Comparison of ENCODE assay signal across 20 cellular contexts in genomic region chr12:50778663-50779590, GRCh38. TPM values are rescaled to one million over a fixed set of nuclear protein-coding genes. Genes with fewer than 3 reads are reported as not detected.
DNase-seq lines count a peak whose midpoint lies in the region; ATAC-seq lines count a peak whose summit lies in the region.
"Had no signal": no experiment of that assay in that cellular context is flagged by ENCODE, and none has a peak within 500 bp of the region (broad histone marks: within the 10 kb centered on the region; RNA-seq: fewer than 3 reads in every experiment).

No MANE protein-coding gene starts in this region.

- H3K27me3 Mint-ChIP-seq in activated naive CD4-positive, alpha-beta T cell treated with anti-CD3 and anti-CD28 coated beads, Interleukin-2, amount 50 U/mL, for 24 hours, result no peaks in the 10 kb centered on the region
- H3K27me3 Mint-ChIP-seq in T-helper 17 cell, result no peaks in the 10 kb centered on the region
- H3K27me3 Mint-ChIP-seq: B cell; CD4-positive, CD25-positive, alpha-beta regulatory T cell had no signal

- no peak for ATAC-seq in T-helper 17 cell
- ATAC-seq in left colon, result peak; percentile 92
- ATAC-seq in stimulated activated effector memory CD8-positive, alpha-beta T cell treated with anti-CD3 and anti-CD28 coated beads, Interleukin-12 subunit alpha, Interleukin-12 subunit beta, amount 100 ng/mL, for 72 hours, result no peak
- no peak for ATAC-seq in GM19455 (IDR thresholded peaks at IDR 0.05; ENCODE audit: unreplicated experiment)

- intact Hi-C loops in left colon (cut with DNase I, micrococcal nuclease), result no loop called here

- DNase-seq in activated naive CD4-positive, alpha-beta T cell (lab: John Stamatoyannopoulos, UW), result no peak
- no peak for DNase-seq in T-helper 17 cell
- DNase-seq in left colon, result peak in 1 of 2 donors; percentile 20
- no peak for DNase-seq in stimulated activated effector memory CD8-positive, alpha-beta T cell treated with anti-CD3 and anti-CD28 coated beads, Interleukin-12 subunit alpha, Interleukin-12 subunit beta, amount 100 ng/mL, for 72 hours (ENCODE audit: low spot score in 2 of 2)
- no peak for DNase-seq in activated CD4-positive, alpha-beta T cell treated with anti-CD3 and anti-CD28 coated beads for 4 hours
- no peak for DNase-seq in iPS-NIHi7 (ENCODE audit: extremely low spot score)
- DNase-seq: 8988T; CD4-positive, CD25-positive, alpha-beta regulatory T cell; COR-L47; GDM1; NCI-H1105 treated with DMSO at 0.1 percent for 48 hours; NCI-H187 treated with DMSO at 0.1 percent for 48 hours; NCI-H2227 treated with DMSO at 0.1 percent for 48 hours; NCI-H524; RPMI8226; SHP77 treated with DMSO at 0.1 percent for 48 hours had no signal

- H3K9me3 Mint-ChIP-seq in activated naive CD4-positive, alpha-beta T cell treated with anti-CD3 and anti-CD28 coated beads, Interleukin-2, amount 50 U/mL, for 24 hours, result no peaks in the 10 kb centered on the region
- H3K9me3 Mint-ChIP-seq in stimulated activated effector memory CD8-positive, alpha-beta T cell treated with anti-CD3 and anti-CD28 coated beads, Interleukin-12 subunit alpha, Interleukin-12 subunit beta, amount 100 ng/mL, for 72 hours, result no peaks in the 10 kb centered on the region
- H3K9me3 Mint-ChIP-seq: CD4-positive, CD25-positive, alpha-beta regulatory T cell had no signal

- peaks cover 35% of the 10 kb centered on the region for H3K4me1 Mint-ChIP-seq in activated naive CD4-positive, alpha-beta T cell treated with anti-CD3 and anti-CD28 coated beads, Interleukin-2, amount 50 U/mL, for 24 hours
- H3K4me1 Mint-ChIP-seq in T-helper 17 cell, result peaks cover 15% of the 10 kb centered on the region
- H3K4me1 Mint-ChIP-seq in stimulated activated effector memory CD8-positive, alpha-beta T cell treated with anti-CD3 and anti-CD28 coated beads, Interleukin-12 subunit alpha, Interleukin-12 subunit beta, amount 100 ng/mL, for 72 hours, result peaks cover 19% of the 10 kb centered on the region

- no peak overlapping the region for H3K4me3 Mint-ChIP-seq in activated naive CD4-positive, alpha-beta T cell treated with anti-CD3 and anti-CD28 coated beads, Interleukin-2, amount 50 U/mL, for 24 hours
- H3K4me3 Mint-ChIP-seq in T-helper 17 cell, result no peak overlapping the region
- no peak overlapping the region for H3K4me3 Mint-ChIP-seq in stimulated activated effector memory CD8-positive, alpha-beta T cell treated with anti-CD3 and anti-CD28 coated beads, Interleukin-12 subunit alpha, Interleukin-12 subunit beta, amount 100 ng/mL, for 72 hours
- H3K4me3 Mint-ChIP-seq: B cell; CD4-positive, CD25-positive, alpha-beta regulatory T cell had no signal

- peaks cover 2% of the 10 kb centered on the region for H3K36me3 Mint-ChIP-seq in activated naive CD4-positive, alpha-beta T cell treated with anti-CD3 and anti-CD28 coated beads, Interleukin-2, amount 50 U/mL, for 24 hours
- no peaks in the 10 kb centered on the region for H3K36me3 Mint-ChIP-seq in T-helper 17 cell (ENCODE audit: low read depth)
- peaks cover 44% of the 10 kb centered on the region for H3K36me3 Mint-ChIP-seq in stimulated activated effector memory CD8-positive, alpha-beta T cell treated with anti-CD3 and anti-CD28 coated beads, Interleukin-12 subunit alpha, Interleukin-12 subunit beta, amount 100 ng/mL, for 72 hours

- H3K27ac Mint-ChIP-seq in activated naive CD4-positive, alpha-beta T cell treated with anti-CD3 and anti-CD28 coated beads, Interleukin-2, amount 50 U/mL, for 24 hours, result peak overlapping the region; percentile 38
- H3K27ac Mint-ChIP-seq in T-helper 17 cell, result peak overlapping the region; percentile 34
- H3K27ac Mint-ChIP-seq in stimulated activated effector memory CD8-positive, alpha-beta T cell treated with anti-CD3 and anti-CD28 coated beads, Interleukin-12 subunit alpha, Interleukin-12 subunit beta, amount 100 ng/mL, for 72 hours, result peak overlapping the region; percentile 12
- H3K27ac Mint-ChIP-seq: B cell had no signal

- H3K9me3 ChIP-seq in T-helper 17 cell (ENCODE audit: control insufficient read depth, low read length, poor library complexity, severe bottlenecking), result no peaks in the 10 kb centered on the region
- H3K9me3 ChIP-seq: HAP-1 had no signal

RNA-seq across cellular contexts. Expression of gene ATF1, which starts 15.0 kb away (rescaled TPM):
- 10 to 100 TPM; 23.1 to 27.4 TPM for total RNA-seq in T-helper 17 cell
- 10 to 100 TPM; 35.8 to 36.4 TPM for total RNA-seq in left colon
